Comparison of ENCODE assay signal across 21 cellular contexts in genomic region chr1:115767403-115767802, GRCh38. TPM values are rescaled to one million over a fixed set of nuclear protein-coding genes. Genes with fewer than 3 reads are reported as not detected.
"Had no signal": no experiment of that assay in that cellular context is flagged by ENCODE, and none has a peak within 500 bp of the region (broad histone marks: within the 10 kb centered on the region; RNA-seq: fewer than 3 reads in every experiment).

No MANE protein-coding gene starts in this region.

- H3K36me3 ChIP-seq: left lung, upper lobe of right lung had no signal

- H3K27ac ChIP-seq: body of pancreas, epithelial cell of prostate, hepatocyte, left lung, skin epidermis, upper lobe of right lung had no signal

- H3K4me3 Mint-ChIP-seq: activated CD4-positive, alpha-beta T cell treated with anti-CD3 and anti-CD28 coated beads for 36 hours; activated CD8-positive, alpha-beta T cell treated with anti-CD3 and anti-CD28 coated beads for 36 hours; central memory CD8-positive, alpha-beta T cell; neural crest cell; T-helper 1 cell treated with Interleukin-12 subunit alpha and Interleukin-12 subunit beta and Interleukin-4 antibody, amounts not matched to agents 30 μg/mL and 1 μg/mL, for 36 hours had no signal

- DNase-seq: activated CD4-positive, alpha-beta T cell treated with anti-CD3 and anti-CD28 coated beads for 36 hours; activated CD8-positive, alpha-beta T cell treated with anti-CD3 and anti-CD28 coated beads for 36 hours; activated effector memory CD4-positive, alpha-beta T cell treated with anti-CD3 and anti-CD28 coated beads, Interleukin-2, amount 50 U/mL, for 16 hours; activated T-cell treated with anti-CD3 and anti-CD28 coated beads, Interleukin-2, amount 50 U/mL, for 48 hours; body of pancreas; islet precursor cell; left lung; mesenchymal stem cell; SIG-M5; stimulated activated CD4-positive, alpha-beta T cell treated with anti-CD3 and anti-CD28 coated beads, Interleukin-4, amount 100 ng/mL, for 24 hours; stimulated activated naive CD4-positive, alpha-beta T cell; upper lobe of right lung had no signal

- H3K4me1 ChIP-seq: left lung had no signal

- H3K4me1 Mint-ChIP-seq: activated CD4-positive, alpha-beta T cell treated with anti-CD3 and anti-CD28 coated beads for 36 hours; central memory CD8-positive, alpha-beta T cell had no signal

- H3K4me3 ChIP-seq: body of pancreas, hepatocyte, left lung, skin epidermis, upper lobe of right lung had no signal

- ATAC-seq: activated CD4-positive, alpha-beta T cell treated with anti-CD3 and anti-CD28 coated beads for 36 hours; activated CD8-positive, alpha-beta T cell treated with anti-CD3 and anti-CD28 coated beads for 36 hours; activated naive CD4-positive, alpha-beta T cell treated with anti-CD3 and anti-CD28 coated beads, Interleukin-2, amount 50 U/mL, for 72 hours; body of pancreas; left lung; upper lobe of right lung had no signal

- H3K27me3 ChIP-seq: body of pancreas, hepatocyte, left lung, upper lobe of right lung had no signal

- H3K36me3 Mint-ChIP-seq: activated naive CD4-positive, alpha-beta T cell treated with anti-CD3 and anti-CD28 coated beads, Interleukin-2, amount 50 U/mL, for 72 hours had no signal

- H3K27ac Mint-ChIP-seq: activated CD4-positive, alpha-beta T cell treated with anti-CD3 and anti-CD28 coated beads for 36 hours; activated CD8-positive, alpha-beta T cell treated with anti-CD3 and anti-CD28 coated beads for 36 hours; activated naive CD4-positive, alpha-beta T cell treated with anti-CD3 and anti-CD28 coated beads, Interleukin-2, amount 50 U/mL, for 72 hours; T-helper 1 cell treated with Interleukin-12 subunit alpha and Interleukin-12 subunit beta and Interleukin-4 antibody, amounts not matched to agents 30 μg/mL and 1 μg/mL, for 36 hours had no signal

- H3K9me3 Mint-ChIP-seq: activated CD8-positive, alpha-beta T cell treated with anti-CD3 and anti-CD28 coated beads for 36 hours; activated naive CD4-positive, alpha-beta T cell treated with anti-CD3 and anti-CD28 coated beads, Interleukin-2, amount 50 U/mL, for 72 hours; central memory CD8-positive, alpha-beta T cell; neural crest cell; T-helper 1 cell treated with Interleukin-12 subunit alpha and Interleukin-12 subunit beta and Interleukin-4 antibody, amounts not matched to agents 30 μg/mL and 1 μg/mL, for 36 hours had no signal

- H3K9me3 ChIP-seq: body of pancreas, left lung, upper lobe of right lung had no signal

RNA-seq across cellular contexts. Expression of gene CASQ2, which starts 1.1 kb away (rescaled TPM):
- total RNA-seq: activated CD4-positive, alpha-beta T cell treated with anti-CD3 and anti-CD28 coated beads for 36 hours; activated CD8-positive, alpha-beta T cell treated with anti-CD3 and anti-CD28 coated beads for 36 hours; activated naive CD4-positive, alpha-beta T cell treated with anti-CD3 and anti-CD28 coated beads, Interleukin-2, amount 50 U/mL, for 72 hours; hepatocyte; osteoblast; pulmonary artery endothelial cell had no signal
